In the genomic region with DNA sequence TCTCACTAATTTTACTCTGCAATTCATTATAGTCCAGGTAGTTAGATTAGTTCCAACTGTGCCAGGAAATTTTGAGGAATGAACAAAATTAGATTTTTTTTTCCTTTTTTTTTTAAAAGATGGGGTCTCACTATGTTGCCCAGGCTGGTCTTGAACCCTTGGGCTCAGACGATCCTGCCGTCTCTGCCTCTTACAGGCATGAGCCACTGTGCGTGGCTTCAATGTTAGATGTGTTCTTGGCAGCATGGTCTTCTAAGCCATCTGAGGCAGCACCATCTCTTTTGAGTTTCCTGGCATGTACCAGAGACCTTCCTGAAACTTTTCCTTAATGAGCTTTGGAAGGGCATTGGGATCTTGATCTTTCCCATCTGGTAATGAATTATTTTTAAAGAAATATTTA, we compare ENCODE assay signal across 41 cellular contexts. TPM values are rescaled to one million over a fixed set of nuclear protein-coding genes. Genes with fewer than 3 reads are reported as not detected.
"Had no signal": no experiment of that assay in that cellular context is flagged by ENCODE, and none has a peak within 500 bp of the region (broad histone marks: within the 10 kb centered on the region; RNA-seq: fewer than 3 reads in every experiment).

No MANE protein-coding gene starts in this region.

- H3K9me3 Mint-ChIP-seq: activated naive CD4-positive, alpha-beta T cell treated with anti-CD3 and anti-CD28 coated beads for 36 hours; activated naive CD4-positive, alpha-beta T cell treated with anti-CD3 and anti-CD28 coated beads, Interleukin-2, amount 10 ng/mL, durations not matched to agents 7 days and 5 days; activated naive CD4-positive, alpha-beta T cell treated with anti-CD3 and anti-CD28 coated beads, Interleukin-2, amount 50 U/mL, for 24 hours; activated naive CD4-positive, alpha-beta T cell treated with anti-CD3 and anti-CD28 coated beads, Interleukin-2, amount 50 U/mL, for 72 hours; activated naive CD8-positive, alpha-beta T cell treated with anti-CD3 and anti-CD28 coated beads for 36 hours; activated naive CD8-positive, alpha-beta T cell treated with anti-CD3 and anti-CD28 coated beads, Interleukin-2, amount 10 ng/mL, durations not matched to agents 7 days and 5 days; activated naive CD8-positive, alpha-beta T cell treated with anti-CD3 and anti-CD28 coated beads, Interleukin-2, amount 50 U/mL, for 24 hours; activated T-cell treated with anti-CD3 and anti-CD28 coated beads, Interleukin-2, amount 50 U/mL, for 24 hours; activated T-cell treated with anti-CD3 and anti-CD28 coated beads, Interleukin-2, amount 50 U/mL, for 4 hours; activated T-cell treated with anti-CD3 and anti-CD28 coated beads, Interleukin-2, amount 50 U/mL, for 72 hours; activated T-helper 1 cell treated with anti-CD3 and anti-CD28 coated beads, Interleukin-12 subunit alpha, Interleukin-12 subunit beta, Interleukin-2, Interleukin-4 antibody, amounts not matched to agents 30 ng/mL and 10 ng/mL and 1 ng/mL, durations not matched to agents 14 hours and 24 hours and 36 hours; activated T-helper 17 cell treated with anti-CD3 and anti-CD28 coated beads, Interleukin-2, amount 50 U/mL, for 72 hours; activated T-helper 2 cell treated with anti-CD3 and anti-CD28 coated beads, Interferon-gamma antibody, Interleukin-2, Interleukin-4, amounts not matched to agents 10 μg/mL and 5 μg/mL and 100 μg/mL, durations not matched to agents 14 hours and 24 hours and 36 hours; central memory CD8-positive, alpha-beta T cell had no signal

- H3K4me1 ChIP-seq: adrenal gland, ascending aorta had no signal

- H3K36me3 Mint-ChIP-seq: activated naive CD4-positive, alpha-beta T cell treated with anti-CD3 and anti-CD28 coated beads, Interleukin-2, amount 10 ng/mL, durations not matched to agents 7 days and 5 days; activated naive CD4-positive, alpha-beta T cell treated with anti-CD3 and anti-CD28 coated beads, Interleukin-2, amount 50 U/mL, for 24 hours; activated naive CD4-positive, alpha-beta T cell treated with anti-CD3 and anti-CD28 coated beads, Interleukin-2, amount 50 U/mL, for 72 hours; activated naive CD8-positive, alpha-beta T cell; activated naive CD8-positive, alpha-beta T cell treated with anti-CD3 and anti-CD28 coated beads for 36 hours; activated naive CD8-positive, alpha-beta T cell treated with anti-CD3 and anti-CD28 coated beads, Interleukin-2, amount 10 ng/mL, durations not matched to agents 7 days and 5 days; brain had no signal

- H3K27ac Mint-ChIP-seq: activated naive CD4-positive, alpha-beta T cell treated with anti-CD3 and anti-CD28 coated beads for 36 hours; activated naive CD4-positive, alpha-beta T cell treated with anti-CD3 and anti-CD28 coated beads, Interleukin-2, amount 10 ng/mL, durations not matched to agents 7 days and 5 days; activated naive CD4-positive, alpha-beta T cell treated with anti-CD3 and anti-CD28 coated beads, Interleukin-2, amount 50 U/mL, for 24 hours; activated naive CD4-positive, alpha-beta T cell treated with anti-CD3 and anti-CD28 coated beads, Interleukin-2, amount 50 U/mL, for 72 hours; activated naive CD8-positive, alpha-beta T cell; activated naive CD8-positive, alpha-beta T cell treated with anti-CD3 and anti-CD28 coated beads for 36 hours; activated naive CD8-positive, alpha-beta T cell treated with anti-CD3 and anti-CD28 coated beads, Interleukin-2, amount 10 ng/mL, durations not matched to agents 7 days and 5 days; activated naive CD8-positive, alpha-beta T cell treated with anti-CD3 and anti-CD28 coated beads, Interleukin-2, amount 50 U/mL, for 24 hours; activated T-cell treated with anti-CD3 and anti-CD28 coated beads, Interleukin-2, amount 50 U/mL, for 24 hours; activated T-cell treated with anti-CD3 and anti-CD28 coated beads, Interleukin-2, amount 50 U/mL, for 72 hours; activated T-helper 1 cell treated with anti-CD3 and anti-CD28 coated beads, Interleukin-12 subunit alpha, Interleukin-12 subunit beta, Interleukin-2, Interleukin-4 antibody, amounts not matched to agents 30 ng/mL and 10 ng/mL and 1 ng/mL, durations not matched to agents 14 hours and 24 hours and 36 hours; activated T-helper 17 cell treated with anti-CD3 and anti-CD28 coated beads, Interleukin-2, amount 50 U/mL, for 72 hours; activated T-helper 2 cell treated with anti-CD3 and anti-CD28 coated beads, Interferon-gamma antibody, Interleukin-2, Interleukin-4, amounts not matched to agents 10 μg/mL and 5 μg/mL and 100 μg/mL, durations not matched to agents 14 hours and 24 hours and 36 hours; brain had no signal

- H3K4me3 ChIP-seq: adrenal gland, ascending aorta, body of pancreas, breast epithelium, cardiac muscle cell had no signal

- H3K4me3 Mint-ChIP-seq: activated naive CD4-positive, alpha-beta T cell treated with anti-CD3 and anti-CD28 coated beads for 36 hours; activated naive CD4-positive, alpha-beta T cell treated with anti-CD3 and anti-CD28 coated beads, Interleukin-2, amount 10 ng/mL, durations not matched to agents 7 days and 5 days; activated naive CD4-positive, alpha-beta T cell treated with anti-CD3 and anti-CD28 coated beads, Interleukin-2, amount 50 U/mL, for 24 hours; activated naive CD8-positive, alpha-beta T cell; activated naive CD8-positive, alpha-beta T cell treated with anti-CD3 and anti-CD28 coated beads for 36 hours; activated naive CD8-positive, alpha-beta T cell treated with anti-CD3 and anti-CD28 coated beads, Interleukin-2, amount 10 ng/mL, durations not matched to agents 7 days and 5 days; activated naive CD8-positive, alpha-beta T cell treated with anti-CD3 and anti-CD28 coated beads, Interleukin-2, amount 50 U/mL, for 24 hours; activated T-cell treated with anti-CD3 and anti-CD28 coated beads, Interleukin-2, amount 50 U/mL, for 24 hours; activated T-cell treated with anti-CD3 and anti-CD28 coated beads, Interleukin-2, amount 50 U/mL, for 4 hours; activated T-cell treated with anti-CD3 and anti-CD28 coated beads, Interleukin-2, amount 50 U/mL, for 72 hours; activated T-helper 1 cell treated with anti-CD3 and anti-CD28 coated beads, Interleukin-12 subunit alpha, Interleukin-12 subunit beta, Interleukin-2, Interleukin-4 antibody, amounts not matched to agents 30 ng/mL and 10 ng/mL and 1 ng/mL, durations not matched to agents 14 hours and 24 hours and 36 hours; activated T-helper 17 cell treated with anti-CD3 and anti-CD28 coated beads, Interleukin-2, amount 50 U/mL, for 72 hours; brain; central memory CD8-positive, alpha-beta T cell had no signal

- H3K4me1 Mint-ChIP-seq: activated naive CD4-positive, alpha-beta T cell treated with anti-CD3 and anti-CD28 coated beads, Interleukin-2, amount 10 ng/mL, durations not matched to agents 7 days and 5 days; activated T-helper 17 cell treated with anti-CD3 and anti-CD28 coated beads, Interleukin-2, amount 50 U/mL, for 72 hours; central memory CD8-positive, alpha-beta T cell had no signal

- H3K9me3 ChIP-seq: adrenal gland, ascending aorta, body of pancreas, breast epithelium had no signal

- ATAC-seq: activated naive CD4-positive, alpha-beta T cell treated with anti-CD3 and anti-CD28 coated beads, Interleukin-2, amount 50 U/mL, for 72 hours; activated naive CD8-positive, alpha-beta T cell treated with anti-CD3 and anti-CD28 coated beads, Interleukin-2, amount 50 U/mL, for 24 hours; activated T-cell treated with anti-CD3 and anti-CD28 coated beads, Interleukin-2, amount 50 U/mL, for 4 hours; activated T-cell treated with anti-CD3 and anti-CD28 coated beads, Interleukin-2, amount 50 U/mL, for 72 hours; activated T-helper 17 cell treated with anti-CD3 and anti-CD28 coated beads, Interleukin-2, amount 50 U/mL, for 72 hours; body of pancreas had no signal

- DNase-seq: activated effector memory CD4-positive, alpha-beta T cell treated with anti-CD3 and anti-CD28 coated beads, Interleukin-2, amount 50 U/mL, for 16 hours; activated effector memory CD4-positive, alpha-beta T cell treated with Interleukin-2 at 50 U/mL for 16 hours; activated gamma-delta T cell; activated gamma-delta T cell treated with Interleukin-2 at 50 U/mL for 16 hours; activated naive CD4-positive, alpha-beta T cell; activated naive CD4-positive, alpha-beta T cell treated with anti-CD3 and anti-CD28 coated beads for 36 hours; activated naive CD4-positive, alpha-beta T cell treated with anti-CD3 and anti-CD28 coated beads, Interleukin-2, amount 10 ng/mL, durations not matched to agents 7 days and 5 days; activated naive CD4-positive, alpha-beta T cell treated with anti-CD3 and anti-CD28 coated beads, Interleukin-2, amount 50 U/mL, for 16 hours; activated naive CD4-positive, alpha-beta T cell treated with Interleukin-2 at 50 U/mL for 16 hours; activated naive CD8-positive, alpha-beta T cell treated with anti-CD3 and anti-CD28 coated beads for 36 hours; activated naive CD8-positive, alpha-beta T cell treated with anti-CD3 and anti-CD28 coated beads, Interleukin-2, amount 10 ng/mL, durations not matched to agents 7 days and 5 days; activated naive CD8-positive, alpha-beta T cell treated with anti-CD3 and anti-CD28 coated beads, Interleukin-2, amount 50 U/mL, for 24 hours; activated T-cell treated with anti-CD3 and anti-CD28 coated beads, Interleukin-2, amount 50 U/mL, for 24 hours; activated T-cell treated with anti-CD3 and anti-CD28 coated beads, Interleukin-2, amount 50 U/mL, for 4 hours; activated T-cell treated with anti-CD3 and anti-CD28 coated beads, Interleukin-2, amount 50 U/mL, for 48 hours; activated T-cell treated with anti-CD3 and anti-CD28 coated beads, Interleukin-2, amount 50 U/mL, for 72 hours; adrenal gland; amniotic stem cell; amygdala; anterior cingulate cortex; aorta; body of pancreas; brain microvascular endothelial cell; caudate nucleus; central memory CD4-positive, alpha-beta T cell; cerebellar nuclear complex had no signal

- FAIRE-seq: astrocyte, bronchial epithelial cell had no signal

- H3K36me3 ChIP-seq: adrenal gland, ascending aorta, brain microvascular endothelial cell, breast epithelium, cardiac muscle cell had no signal

- H3K27me3 ChIP-seq: ascending aorta, body of pancreas had no signal

- H3K27ac ChIP-seq: adrenal gland, ascending aorta, body of pancreas, brain microvascular endothelial cell, breast epithelium, cardiac muscle cell had no signal

RNA-seq across cellular contexts. Expression of a gene that starts 2.6 kb away (rescaled TPM):
- total RNA-seq: activated naive CD4-positive, alpha-beta T cell treated with anti-CD3 and anti-CD28 coated beads for 36 hours; activated naive CD4-positive, alpha-beta T cell treated with anti-CD3 and anti-CD28 coated beads, Interleukin-2, amount 50 U/mL, for 72 hours; activated naive CD8-positive, alpha-beta T cell treated with anti-CD3 and anti-CD28 coated beads for 36 hours; activated naive CD8-positive, alpha-beta T cell treated with anti-CD3 and anti-CD28 coated beads, Interleukin-2, amount 10 ng/mL, durations not matched to agents 7 days and 5 days; activated T-cell treated with anti-CD3 and anti-CD28 coated beads, Interleukin-2, amount 50 U/mL, for 4 hours; activated T-cell treated with anti-CD3 and anti-CD28 coated beads, Interleukin-2, amount 50 U/mL, for 72 hours; activated T-helper 1 cell treated with anti-CD3 and anti-CD28 coated beads, Interleukin-12 subunit alpha, Interleukin-12 subunit beta, Interleukin-2, Interleukin-4 antibody, amounts not matched to agents 30 ng/mL and 10 ng/mL and 1 ng/mL, durations not matched to agents 14 hours and 24 hours and 36 hours; activated T-helper 17 cell treated with anti-CD3 and anti-CD28 coated beads, Interleukin-2, amount 50 U/mL, for 72 hours; activated T-helper 2 cell treated with anti-CD3 and anti-CD28 coated beads, Interferon-gamma antibody, Interleukin-2, Interleukin-4, amounts not matched to agents 10 μg/mL and 5 μg/mL and 100 μg/mL, durations not matched to agents 14 hours and 24 hours and 36 hours; adrenal gland; ascending aorta; astrocyte; body of pancreas; breast epithelium; bronchial epithelial cell; cardiac muscle cell; chondrocyte had no signal
- polyA plus RNA-seq: adrenal gland, aorta, cardiac muscle cell had no signal

RNA-seq across cellular contexts. Expression of a gene that starts 42.2 kb away (rescaled TPM):
- total RNA-seq: activated naive CD4-positive, alpha-beta T cell treated with anti-CD3 and anti-CD28 coated beads for 36 hours; activated T-cell treated with anti-CD3 and anti-CD28 coated beads, Interleukin-2, amount 50 U/mL, for 4 hours; activated T-cell treated with anti-CD3 and anti-CD28 coated beads, Interleukin-2, amount 50 U/mL, for 72 hours; activated T-helper 1 cell treated with anti-CD3 and anti-CD28 coated beads, Interleukin-12 subunit alpha, Interleukin-12 subunit beta, Interleukin-2, Interleukin-4 antibody, amounts not matched to agents 30 ng/mL and 10 ng/mL and 1 ng/mL, durations not matched to agents 14 hours and 24 hours and 36 hours; activated T-helper 2 cell treated with anti-CD3 and anti-CD28 coated beads, Interferon-gamma antibody, Interleukin-2, Interleukin-4, amounts not matched to agents 10 μg/mL and 5 μg/mL and 100 μg/mL, durations not matched to agents 14 hours and 24 hours and 36 hours; astrocyte; cardiac septum; chondrocyte had no signal
